Comparison of ENCODE assay signal across 9 cellular contexts in genomic region chr12:47152095-47152494, GRCh38.
"Had no signal": no experiment of that assay in that cellular context is flagged by ENCODE, and none has a peak within 500 bp of the region (broad histone marks: within the 10 kb centered on the region; RNA-seq: fewer than 3 reads in every experiment).

No MANE protein-coding gene starts in this region.

- H3K4me3 Mint-ChIP-seq: GM23338, H9, HFFc6 had no signal

- H3K4me1 ChIP-seq: HAP-1 had no signal

- H3K27ac Mint-ChIP-seq: GM23338, H9, HFFc6 had no signal

- H3K27ac ChIP-seq: GM23248 had no signal

- H3K9me3 ChIP-seq: HAP-1 had no signal

- H3K36me3 ChIP-seq: HAP-1 had no signal

- DNase-seq: GM23248, GOT3, H7, H9, HCEC 1CT, HFFc6 had no signal

- H2AFZ ChIP-seq: GM23248, GM23338 had no signal

- H3K9me3 Mint-ChIP-seq: HFFc6 had no signal

- H3K4me2 ChIP-seq: GM23338 had no signal

- H3K9ac ChIP-seq: GM23248 had no signal

- H3K4me3 ChIP-seq: GM23248, GM23338, HAP-1 had no signal

- ATAC-seq: GM23338, HCT116 had no signal
